Comparison of ENCODE assay signal across 19 cellular contexts in the genomic region with DNA sequence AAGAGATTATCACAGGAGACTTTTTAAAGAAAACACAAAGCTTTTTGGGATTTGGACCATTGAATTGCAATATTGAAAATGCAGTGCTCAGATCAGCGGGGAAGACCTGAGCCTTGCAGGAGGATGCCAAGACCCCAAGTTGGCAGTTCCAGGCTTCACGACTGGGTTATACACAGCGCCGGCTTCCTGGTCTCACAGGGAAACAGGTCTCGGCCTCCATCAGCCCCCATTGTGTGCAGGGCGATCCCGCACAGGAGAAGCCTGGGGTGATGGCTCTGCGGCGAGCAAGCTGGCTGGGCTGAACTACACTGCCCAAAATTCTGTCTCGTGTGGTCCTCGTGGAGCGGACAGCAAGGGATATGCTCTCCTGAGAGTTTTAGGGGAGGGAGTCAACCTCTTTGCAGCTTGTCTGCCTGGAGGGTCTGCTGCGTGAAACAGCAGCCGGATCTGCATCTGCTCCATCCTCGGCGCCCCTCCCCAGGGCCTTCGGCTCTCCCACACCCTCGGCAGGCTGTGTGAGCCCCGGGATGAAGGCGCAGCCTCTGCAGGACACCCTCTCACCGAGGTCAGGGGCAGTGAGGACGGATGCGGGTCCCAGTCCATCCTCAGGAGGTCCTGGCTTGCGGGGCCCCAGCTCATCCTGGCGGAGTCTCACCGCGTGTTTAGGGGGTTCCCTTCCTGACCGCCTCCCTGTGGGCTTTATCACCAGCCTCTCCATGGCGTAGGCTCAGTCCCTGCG.
"Had no signal": no experiment of that assay in that cellular context is flagged by ENCODE, and none has a peak within 500 bp of the region (broad histone marks: within the 10 kb centered on the region; RNA-seq: fewer than 3 reads in every experiment).

No MANE protein-coding gene starts in this region.

- H3K36me3 ChIP-seq: ascending aorta, breast epithelium, ovary, suprapubic skin had no signal

- ATAC-seq: activated naive CD8-positive, alpha-beta T cell treated with anti-CD3 and anti-CD28 coated beads, Interleukin-2, amount 50 U/mL, for 24 hours; foreskin keratinocyte; SK-N-SH treated with all-trans-retinoic acid at 6 μM for 48 hours had no signal

- H3K9me3 ChIP-seq: ascending aorta, breast epithelium, ovary, suprapubic skin had no signal

- H3K4me3 ChIP-seq: ascending aorta, breast epithelium, ovary, suprapubic skin had no signal

- H3K27ac ChIP-seq: ascending aorta, breast epithelium, foreskin keratinocyte, ovary, suprapubic skin, VCaP had no signal

- H3K27me3 ChIP-seq: ascending aorta, foreskin keratinocyte, ovary had no signal

- H3K4me1 ChIP-seq: breast epithelium, foreskin keratinocyte, suprapubic skin had no signal

- DNase-seq: activated CD4-positive, alpha-beta memory T cell treated with anti-CD3 and anti-CD28 coated beads for 36 hours; activated CD4-positive, alpha-beta T cell treated with anti-CD3 and anti-CD28 coated beads for 1 hour; activated naive CD4-positive, alpha-beta T cell treated with Interleukin-2 at 50 U/mL for 16 hours; activated naive CD8-positive, alpha-beta T cell treated with anti-CD3 and anti-CD28 coated beads, Interleukin-2, amount 50 U/mL, for 24 hours; effector memory CD4-positive, alpha-beta T cell; foreskin keratinocyte; glutamatergic neuron; kidney glomerular epithelial cell; ovary; stimulated activated CD4-positive, alpha-beta T cell treated with anti-CD3 and anti-CD28 coated beads, Interleukin-2, amount 100 ng/mL, for 48 hours; stimulated activated naive CD4-positive, alpha-beta T cell treated with Interleukin-2 at 50 U/mL for 16 hours; T-helper 1 cell; T1000; trophoblast cell had no signal
